In genomic region chr5:158174918-158175663, GRCh38 we compare ENCODE assay signal across 8 cellular contexts.
DNase-seq lines count a peak whose midpoint lies in the region; ATAC-seq and TF ChIP-seq lines count a peak whose summit lies in the region.

No MANE protein-coding gene starts in this region.

- POLR2A ChIA-PET in BJ (lab: Charles Lee) = interaction anchor here (0.5 kb wide), 1 partner anchor 16 kb away, joined by 3 read pairs; no protein-coding TSS in a partner anchor

- ATAC-seq in GM19351 (IDR thresholded peaks at IDR 0.05; ENCODE audit: unreplicated experiment) = no peak

- H3K27me3 ChIP-seq in BJ (ENCODE audit: control insufficient read depth, insufficient read depth, low read length) (no peaks in the 10 kb centered on the region; the same call in none of the 2 replicates), kidney epithelial cell (ENCODE audit: control insufficient read depth, insufficient read depth, low read length) (no peaks in the 10 kb centered on the region)

- TF ChIP-seq CTCF in BJ (IDR thresholded peaks at IDR 0.05; ENCODE audit: insufficient read depth, low read depth, low read length) (peak; percentile 83), VCaP (conservative IDR thresholded peaks at IDR 0.05) (peak; percentile 78), cardiac fibroblast (IDR thresholded peaks at IDR 0.05; ENCODE audit: low read depth, low read length) (peak; percentile 88), kidney epithelial cell (IDR thresholded peaks at IDR 0.05; ENCODE audit: insufficient read depth, low read length, poor library complexity, severe bottlenecking) (peak; percentile 85)

- H3K4me3 ChIP-seq in BJ (ENCODE audit: low read depth, low read length) (no peak overlapping the region), cardiac fibroblast (replicated peaks in 1 of 2; ENCODE audit: low read depth in 2 of 2, low read length in 2 of 2) (no peak overlapping the region), kidney epithelial cell (ENCODE audit: low read depth, low read length) (no peak overlapping the region)

- CTCF ChIA-PET in BJ (lab: Yijun Ruan, JAX) = interaction anchor here (0.6 to 4.0 kb wide), 29 partner anchors 9 to 957 kb away, joined by 3 to 73 read pairs (median 3); no protein-coding TSS in a partner anchor

- no peak for DNase-seq in BJ (ENCODE audit: low read depth)
- peak; percentile 38 for DNase-seq in GM19238 (ENCODE audit: insufficient read length, low spot score)
- DNase-seq in NCI-H128 (lab: John Stamatoyannopoulos, UW; ENCODE audit: unreplicated experiment) = peak; percentile 45
- peak; percentile 76 to 78 for DNase-seq in cardiac fibroblast (ENCODE audit: low read depth in 2 of 2)
- peak; percentile 12 for DNase-seq in kidney epithelial cell (ENCODE audit: low read depth)
- DNase-seq in stimulated activated CD4-positive, alpha-beta T cell treated with anti-CD3 and anti-CD28 coated beads, Interleukin-2, amount 100 ng/mL, for 4 hours (ENCODE audit: low read depth) = peak; percentile 14

- H3K27ac ChIP-seq in VCaP = peak overlapping the region; percentile 79

- H3K36me3 ChIP-seq in BJ (ENCODE audit: control insufficient read depth, insufficient read depth, low read length) (no peaks in the 10 kb centered on the region), kidney epithelial cell (ENCODE audit: control insufficient read depth, insufficient read depth, low read length) (no peaks in the 10 kb centered on the region)
